ENCODE assay signal across 10 cellular contexts in the genomic region with DNA sequence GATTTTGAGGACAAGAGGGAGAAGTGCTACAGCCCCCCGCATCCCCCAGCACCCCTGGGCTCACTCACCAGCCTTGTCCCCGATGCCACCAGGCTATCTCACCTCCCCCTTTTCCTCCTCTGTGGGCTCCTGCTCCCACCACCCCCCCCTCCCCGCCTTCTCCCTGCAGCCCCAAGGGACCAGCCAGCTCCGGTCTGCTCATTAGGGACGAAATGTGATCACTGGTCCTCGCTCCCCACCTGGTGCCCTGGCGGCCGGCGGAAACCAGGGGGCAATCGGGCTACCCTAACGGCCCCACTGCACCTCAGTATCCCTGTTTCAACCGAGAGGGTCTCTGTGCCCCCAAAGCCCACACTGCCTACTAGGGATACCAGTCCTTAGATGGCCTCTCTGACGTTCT. TPM values are rescaled to one million over a fixed set of nuclear protein-coding genes. Genes with fewer than 3 reads are reported as not detected.
DNase-seq lines count a peak whose midpoint lies in the region; ATAC-seq and TF ChIP-seq lines count a peak whose summit lies in the region.
"Had no signal": no experiment of that assay in that cellular context is flagged by ENCODE, and none has a peak within 500 bp of the region (broad histone marks: within the 10 kb centered on the region; RNA-seq: fewer than 3 reads in every experiment).

No MANE protein-coding gene starts in this region.

- no peaks in the 10 kb centered on the region for H3K36me3 Mint-ChIP-seq in neural progenitor cell

- no peaks in the 10 kb centered on the region for H3F3A ChIP-seq in GM23248 (ENCODE audit: insufficient read depth)
- H3F3A ChIP-seq in PC-3 (ENCODE audit: low read length, unreplicated experiment) = no peaks in the 10 kb centered on the region
- H3F3A ChIP-seq in neural progenitor cell (ENCODE audit: low read depth) = no peaks in the 10 kb centered on the region

- H3K79me2 ChIP-seq in GM23248 (ENCODE audit: insufficient read depth) = no peaks in the 10 kb centered on the region
- H3K79me2 ChIP-seq in PC-3 (ENCODE audit: low read length) = no peaks in the 10 kb centered on the region
- H3K79me2 ChIP-seq in neural progenitor cell (ENCODE audit: low read depth) = no peaks in the 10 kb centered on the region

- in situ Hi-C loops in GM23248 (cut with MboI) = no loop called here

- H2AFZ ChIP-seq in GM23248 (peak overlapping the region; percentile 46), PC-3 (ENCODE audit: low read length) (no peak overlapping the region), neural progenitor cell (replicated peaks) (no peak overlapping the region)

- peaks cover 73% of the 10 kb centered on the region for H3K27me3 Mint-ChIP-seq in neural progenitor cell (ENCODE audit: insufficient read depth, low read depth)

- BruUV-seq in PC-3 (replicated peaks; lab: Mats Ljungman, UMichigan) = no TSS peak

- no peaks in the 10 kb centered on the region for H3K9me2 ChIP-seq in GM23248 (ENCODE audit: insufficient read depth)
- H3K9me2 ChIP-seq in PC-3 (replicated peaks; ENCODE audit: low read length) = no peaks in the 10 kb centered on the region

- H3K27me3 ChIP-seq in GM23248 (replicated peaks; ENCODE audit: insufficient read depth) (peaks cover 12% of the 10 kb centered on the region; the same call in 1 of the 2 replicates), PC-3 (ENCODE audit: low read length) (no peaks in the 10 kb centered on the region), neural progenitor cell (peaks cover 87% of the 10 kb centered on the region)
- H3K27me3 ChIP-seq: ovary had no signal

- H3K9me3 ChIP-seq in GM23248 (ENCODE audit: low read depth) (no peaks in the 10 kb centered on the region), PC-3 (ENCODE audit: low read length) (no peaks in the 10 kb centered on the region), neural progenitor cell (ENCODE audit: low read depth) (no peaks in the 10 kb centered on the region)
- H3K9me3 ChIP-seq: ovary had no signal

- no peak overlapping the region for H3K9ac ChIP-seq in GM23248
- H3K9ac ChIP-seq in PC-3 (ENCODE audit: low read length) = no peak overlapping the region
- H3K9ac ChIP-seq in neural progenitor cell = no peak overlapping the region

- H3K27ac Mint-ChIP-seq in neural progenitor cell = no peak overlapping the region

- H3K27ac ChIP-seq in GM23248 = no peak overlapping the region
- H3K27ac ChIP-seq in PC-3 (ENCODE audit: low read length) = no peak overlapping the region
- no peak overlapping the region for H3K27ac ChIP-seq in neural progenitor cell
- H3K27ac ChIP-seq: ovary had no signal

- TF ChIP-seq CTCF in PC-3 (conservative IDR thresholded peaks at IDR 0.05; ENCODE audit: low read depth, low read length) (no peak), neural progenitor cell (IDR thresholded peaks at IDR 0.05) (no peak)

- no peak overlapping the region for H3K4me3 ChIP-seq in GM23248
- H3K4me3 ChIP-seq in PC-3 (ENCODE audit: low read length) = no peak overlapping the region
- no peak overlapping the region for H3K4me3 ChIP-seq in neural progenitor cell
- H3K4me3 ChIP-seq: ovary had no signal

- no peaks in the 10 kb centered on the region for H3K9me3 Mint-ChIP-seq in neural progenitor cell

- no peaks in the 10 kb centered on the region for H4K20me1 ChIP-seq in GM23248 (ENCODE audit: insufficient read depth)
- H4K20me1 ChIP-seq in PC-3 (ENCODE audit: low read length) = no peaks in the 10 kb centered on the region
- H4K20me1 ChIP-seq in neural progenitor cell (ENCODE audit: low read depth) = no peaks in the 10 kb centered on the region

- DNase-seq in GM23248 (no peak), PC-3 (no peak), neural progenitor cell (ENCODE audit: low spot score) (peak; percentile 34), COLO668 (lab: John Stamatoyannopoulos, UW; ENCODE audit: unreplicated experiment) (no peak), NOMO-1 treated with dmso at 0.1 percent for 144 hours (lab: John Stamatoyannopoulos, UW; ENCODE audit: unreplicated experiment) (no peak), cerebellum (ENCODE audit: low spot score) (no peak)
- DNase-seq: activated CD8-positive, alpha-beta memory T cell treated with anti-CD3 and anti-CD28 coated beads, Interleukin-2, amount 50 U/mL, for 48 hours; mammary epithelial cell; ovary had no signal

- H3K4me2 ChIP-seq in GM23248 (ENCODE audit: unreplicated experiment) (no peak overlapping the region), PC-3 (ENCODE audit: low read length) (peak overlapping the region; percentile 73), neural progenitor cell (no peak overlapping the region)

- CTCF ChIA-PET in PC-3 (lab: Charles Lee) = interaction anchor here (0.5 kb wide), 1 partner anchor 171 kb away, joined by 5 read pairs; no protein-coding TSS in a partner anchor

- 9 to 16% methylated on average over 7 to 13 of the region's 13 CpGs for WGBS in GM23248 (ENCODE audit: low coverage in 1 of 2, low lambda C conversion rate in 2 of 2, missing lambda C conversion rate in 2 of 2), 2 experiments

- H3K4me1 Mint-ChIP-seq in neural progenitor cell = peaks cover 29% of the 10 kb centered on the region

- intact Hi-C loops in PC-3 (cut with micrococcal nuclease) = no loop called here

- 0 out of 2 replicates have a peak, but pooled peaks have one; percentile 10 for ATAC-seq in PC-3

- H3K4me3 Mint-ChIP-seq in neural progenitor cell = no peak overlapping the region

- H3K4me1 ChIP-seq in GM23248 (ENCODE audit: insufficient read depth) = peaks cover 10% of the 10 kb centered on the region
- peaks cover 15% of the 10 kb centered on the region for H3K4me1 ChIP-seq in PC-3 (ENCODE audit: insufficient read depth, low read length)
- no peaks in the 10 kb centered on the region for H3K4me1 ChIP-seq in neural progenitor cell

- no peaks in the 10 kb centered on the region for H3K36me3 ChIP-seq in GM23248 (ENCODE audit: low read depth)
- no peaks in the 10 kb centered on the region for H3K36me3 ChIP-seq in PC-3 (ENCODE audit: low read depth, low read length)
- no peaks in the 10 kb centered on the region for H3K36me3 ChIP-seq in neural progenitor cell
- H3K36me3 ChIP-seq: ovary had no signal

- POLR2A ChIA-PET in PC-3 (lab: Charles Lee; ENCODE audit: unreplicated experiment) = no interaction called here

RNA-seq across cellular contexts. Expression of a gene that starts 2.7 kb away (rescaled TPM):
- 0.32 TPM in 1 of 2 replicates, not detected in the other for total RNA-seq in GM23248 (2014; rRNA removed; shearing (Covaris generic))
- 0.51 and 1.6 TPM in 2 replicates for polyA plus RNA-seq in GM23248 (2016; fragmentation: Nextera tagmentation; extraction: Ambion mirVana)
- total RNA-seq in PC-3 (2014; rRNA removed) (3.1 and 3.7 TPM in 2 replicates), neural progenitor cell (ENCODE audit: low replicate concordance) (not detected in 2 replicates), cerebellum (0.36 TPM)
- total RNA-seq: mammary epithelial cell, SK-MEL-5 had no signal

RNA-seq across cellular contexts. Expression of a gene that starts 14.7 kb away (rescaled TPM):
- 5.3 and 10.6 TPM in 2 replicates for total RNA-seq in GM23248 (2014; rRNA removed; shearing (Covaris generic))
- polyA plus RNA-seq in GM23248 (2016; fragmentation: Nextera tagmentation; extraction: Ambion mirVana) = 11.8 and 11.9 TPM in 2 replicates
- total RNA-seq in PC-3 (2014; rRNA removed) = 9.4 and 10.1 TPM in 2 replicates
- total RNA-seq in neural progenitor cell (ENCODE audit: low replicate concordance) = 3.7 and 11.3 TPM in 2 replicates
- total RNA-seq in cerebellum = 2.4 TPM

RNA-seq across cellular contexts. Expression of a gene that starts 39.9 kb away (rescaled TPM):
- 24.4 and 27.5 TPM in 2 replicates for total RNA-seq in GM23248 (2014; rRNA removed; shearing (Covaris generic))
- polyA plus RNA-seq in GM23248 (2016; fragmentation: Nextera tagmentation; extraction: Ambion mirVana) = 6.6 and 8.3 TPM in 2 replicates
- total RNA-seq in PC-3 (2014; rRNA removed) = 28.9 and 37.8 TPM in 2 replicates
- 15.9 and 20.3 TPM in 2 replicates for total RNA-seq in neural progenitor cell (ENCODE audit: low replicate concordance)
- 21.2 TPM for total RNA-seq in cerebellum
